In the genomic region with DNA sequence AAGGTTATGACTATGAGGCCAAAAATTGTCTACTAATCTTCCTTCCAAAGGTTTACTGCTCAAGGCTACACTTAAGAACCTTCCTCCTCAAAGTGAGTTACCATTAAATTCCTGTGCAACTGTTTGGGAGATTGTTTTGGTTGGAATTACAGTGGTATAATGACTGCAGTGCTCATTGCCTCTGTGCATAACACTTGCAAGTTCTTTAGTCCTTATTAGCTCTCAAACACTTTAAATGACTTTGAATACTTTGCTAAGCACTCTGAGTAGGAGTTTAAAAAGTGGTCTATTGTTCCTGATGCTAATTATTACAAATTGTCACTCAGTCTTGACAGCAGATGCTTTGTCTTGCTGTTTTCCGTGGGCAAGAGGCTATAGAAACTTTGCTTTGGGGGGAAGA, we compare ENCODE assay signal across 1 cellular context.
TF ChIP-seq lines count a peak whose summit lies in the region.

No MANE protein-coding gene starts in this region.

TF ChIP-seq in H1, 55 proteins besides CTCF, POLR2A, EP300 and RAD21:
- TF ChIP-seq CBX5 (IDR thresholded peaks at IDR 0.05; ENCODE audit: low read depth, low read length) (no peak), NANOG (IDR thresholded peaks at IDR 0.05; ENCODE audit: insufficient read depth, low read depth, low read length, poor library complexity, severe bottlenecking) (peak; percentile 81), POU5F1 (IDR thresholded peaks at IDR 0.05; ENCODE audit: low read depth, low read length) (0 out of 2 replicates have a peak, but pooled peaks have one; percentile 29)
- TF ChIP-seq, protein P1, sequence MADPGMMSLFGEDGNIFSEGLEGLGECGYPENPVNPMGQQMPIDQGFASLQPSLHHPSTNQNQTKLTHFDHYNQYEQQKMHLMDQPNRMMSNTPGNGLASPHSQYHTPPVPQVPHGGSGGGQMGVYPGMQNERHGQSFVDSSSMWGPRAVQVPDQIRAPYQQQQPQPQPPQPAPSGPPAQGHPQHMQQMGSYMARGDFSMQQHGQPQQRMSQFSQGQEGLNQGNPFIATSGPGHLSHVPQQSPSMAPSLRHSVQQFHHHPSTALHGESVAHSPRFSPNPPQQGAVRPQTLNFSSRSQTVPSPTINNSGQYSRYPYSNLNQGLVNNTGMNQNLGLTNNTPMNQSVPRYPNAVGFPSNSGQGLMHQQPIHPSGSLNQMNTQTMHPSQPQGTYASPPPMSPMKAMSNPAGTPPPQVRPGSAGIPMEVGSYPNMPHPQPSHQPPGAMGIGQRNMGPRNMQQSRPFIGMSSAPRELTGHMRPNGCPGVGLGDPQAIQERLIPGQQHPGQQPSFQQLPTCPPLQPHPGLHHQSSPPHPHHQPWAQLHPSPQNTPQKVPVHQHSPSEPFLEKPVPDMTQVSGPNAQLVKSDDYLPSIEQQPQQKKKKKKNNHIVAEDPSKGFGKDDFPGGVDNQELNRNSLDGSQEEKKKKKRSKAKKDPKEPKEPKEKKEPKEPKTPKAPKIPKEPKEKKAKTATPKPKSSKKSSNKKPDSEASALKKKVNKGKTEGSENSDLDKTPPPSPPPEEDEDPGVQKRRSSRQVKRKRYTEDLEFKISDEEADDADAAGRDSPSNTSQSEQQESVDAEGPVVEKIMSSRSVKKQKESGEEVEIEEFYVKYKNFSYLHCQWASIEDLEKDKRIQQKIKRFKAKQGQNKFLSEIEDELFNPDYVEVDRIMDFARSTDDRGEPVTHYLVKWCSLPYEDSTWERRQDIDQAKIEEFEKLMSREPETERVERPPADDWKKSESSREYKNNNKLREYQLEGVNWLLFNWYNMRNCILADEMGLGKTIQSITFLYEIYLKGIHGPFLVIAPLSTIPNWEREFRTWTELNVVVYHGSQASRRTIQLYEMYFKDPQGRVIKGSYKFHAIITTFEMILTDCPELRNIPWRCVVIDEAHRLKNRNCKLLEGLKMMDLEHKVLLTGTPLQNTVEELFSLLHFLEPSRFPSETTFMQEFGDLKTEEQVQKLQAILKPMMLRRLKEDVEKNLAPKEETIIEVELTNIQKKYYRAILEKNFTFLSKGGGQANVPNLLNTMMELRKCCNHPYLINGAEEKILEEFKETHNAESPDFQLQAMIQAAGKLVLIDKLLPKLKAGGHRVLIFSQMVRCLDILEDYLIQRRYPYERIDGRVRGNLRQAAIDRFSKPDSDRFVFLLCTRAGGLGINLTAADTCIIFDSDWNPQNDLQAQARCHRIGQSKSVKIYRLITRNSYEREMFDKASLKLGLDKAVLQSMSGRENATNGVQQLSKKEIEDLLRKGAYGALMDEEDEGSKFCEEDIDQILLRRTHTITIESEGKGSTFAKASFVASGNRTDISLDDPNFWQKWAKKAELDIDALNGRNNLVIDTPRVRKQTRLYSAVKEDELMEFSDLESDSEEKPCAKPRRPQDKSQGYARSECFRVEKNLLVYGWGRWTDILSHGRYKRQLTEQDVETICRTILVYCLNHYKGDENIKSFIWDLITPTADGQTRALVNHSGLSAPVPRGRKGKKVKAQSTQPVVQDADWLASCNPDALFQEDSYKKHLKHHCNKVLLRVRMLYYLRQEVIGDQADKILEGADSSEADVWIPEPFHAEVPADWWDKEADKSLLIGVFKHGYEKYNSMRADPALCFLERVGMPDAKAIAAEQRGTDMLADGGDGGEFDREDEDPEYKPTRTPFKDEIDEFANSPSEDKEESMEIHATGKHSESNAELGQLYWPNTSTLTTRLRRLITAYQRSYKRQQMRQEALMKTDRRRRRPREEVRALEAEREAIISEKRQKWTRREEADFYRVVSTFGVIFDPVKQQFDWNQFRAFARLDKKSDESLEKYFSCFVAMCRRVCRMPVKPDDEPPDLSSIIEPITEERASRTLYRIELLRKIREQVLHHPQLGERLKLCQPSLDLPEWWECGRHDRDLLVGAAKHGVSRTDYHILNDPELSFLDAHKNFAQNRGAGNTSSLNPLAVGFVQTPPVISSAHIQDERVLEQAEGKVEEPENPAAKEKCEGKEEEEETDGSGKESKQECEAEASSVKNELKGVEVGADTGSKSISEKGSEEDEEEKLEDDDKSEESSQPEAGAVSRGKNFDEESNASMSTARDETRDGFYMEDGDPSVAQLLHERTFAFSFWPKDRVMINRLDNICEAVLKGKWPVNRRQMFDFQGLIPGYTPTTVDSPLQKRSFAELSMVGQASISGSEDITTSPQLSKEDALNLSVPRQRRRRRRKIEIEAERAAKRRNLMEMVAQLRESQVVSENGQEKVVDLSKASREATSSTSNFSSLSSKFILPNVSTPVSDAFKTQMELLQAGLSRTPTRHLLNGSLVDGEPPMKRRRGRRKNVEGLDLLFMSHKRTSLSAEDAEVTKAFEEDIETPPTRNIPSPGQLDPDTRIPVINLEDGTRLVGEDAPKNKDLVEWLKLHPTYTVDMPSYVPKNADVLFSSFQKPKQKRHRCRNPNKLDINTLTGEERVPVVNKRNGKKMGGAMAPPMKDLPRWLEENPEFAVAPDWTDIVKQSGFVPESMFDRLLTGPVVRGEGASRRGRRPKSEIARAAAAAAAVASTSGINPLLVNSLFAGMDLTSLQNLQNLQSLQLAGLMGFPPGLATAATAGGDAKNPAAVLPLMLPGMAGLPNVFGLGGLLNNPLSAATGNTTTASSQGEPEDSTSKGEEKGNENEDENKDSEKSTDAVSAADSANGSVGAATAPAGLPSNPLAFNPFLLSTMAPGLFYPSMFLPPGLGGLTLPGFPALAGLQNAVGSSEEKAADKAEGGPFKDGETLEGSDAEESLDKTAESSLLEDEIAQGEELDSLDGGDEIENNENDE (IDR thresholded peaks at IDR 0.05; ENCODE audit: insufficient replicate concordance, low read length) = peak; percentile 49
